19 cellular contexts compared by ENCODE assay signal in the genomic region with DNA sequence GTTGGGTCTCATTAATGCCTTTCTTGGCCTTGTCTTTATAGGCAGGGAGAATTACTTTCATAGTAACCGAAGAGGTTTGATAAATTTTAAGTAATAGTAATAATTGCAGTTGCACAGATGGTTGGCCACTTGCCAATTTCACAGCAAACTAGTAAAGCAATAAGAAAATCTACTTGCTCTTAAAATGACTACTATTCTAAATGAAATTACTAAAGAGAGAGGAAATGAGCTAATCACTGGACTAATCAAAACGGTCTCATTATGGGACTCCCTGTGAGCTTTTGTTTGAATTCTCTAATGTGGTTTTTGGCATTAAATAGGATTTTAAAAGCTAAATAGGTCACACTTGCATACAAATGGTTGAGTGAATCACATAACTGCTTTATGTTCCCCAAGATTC.
DNase-seq lines count a peak whose midpoint lies in the region; ATAC-seq and TF ChIP-seq lines count a peak whose summit lies in the region.
"Had no signal": no experiment of that assay in that cellular context is flagged by ENCODE, and none has a peak within 500 bp of the region (broad histone marks: within the 10 kb centered on the region; RNA-seq: fewer than 3 reads in every experiment).

No MANE protein-coding gene starts in this region.

- H3K9me3 Mint-ChIP-seq in glutamatergic neuron (ENCODE audit: unreplicated experiment), result no peaks in the 10 kb centered on the region
- no peaks in the 10 kb centered on the region for H3K9me3 Mint-ChIP-seq in stimulated activated effector memory CD8-positive, alpha-beta T cell treated with anti-CD3 and anti-CD28 coated beads, Interleukin-12 subunit alpha, Interleukin-12 subunit beta, amount 100 ng/mL, for 72 hours
- H3K9me3 Mint-ChIP-seq: activated CD4-positive, alpha-beta memory T cell treated with anti-CD3 and anti-CD28 coated beads, Interleukin-2, amount 10 ng/mL, durations not matched to agents 7 days and 5 days; activated naive CD4-positive, alpha-beta T cell treated with anti-CD3 and anti-CD28 coated beads, Interleukin-2, amount 50 U/mL, for 24 hours; CD8-positive, alpha-beta memory T cell; T-helper 2 cell treated with Interferon-gamma antibody and Interleukin-4, amounts not matched to agents 5 μg/mL and 100 μg/mL, for 36 hours had no signal

- CTCF ChIA-PET in HEK293 (lab: Yijun Ruan, JAX), result interaction anchor here (0.9 to 3.0 kb wide), 3 partner anchors 17 to 37 kb away, joined by 3 to 7 read pairs (median 4); no protein-coding TSS in a partner anchor

- ATAC-seq in left colon, result no peak
- ATAC-seq in stimulated activated effector memory CD8-positive, alpha-beta T cell treated with anti-CD3 and anti-CD28 coated beads, Interleukin-12 subunit alpha, Interleukin-12 subunit beta, amount 100 ng/mL, for 72 hours, result no peak
- ATAC-seq: left ventricle myocardium superior had no signal

- no peak overlapping the region for H3K27ac Mint-ChIP-seq in glutamatergic neuron (ENCODE audit: unreplicated experiment)
- no peak overlapping the region for H3K27ac Mint-ChIP-seq in stimulated activated effector memory CD8-positive, alpha-beta T cell treated with anti-CD3 and anti-CD28 coated beads, Interleukin-12 subunit alpha, Interleukin-12 subunit beta, amount 100 ng/mL, for 72 hours
- H3K27ac Mint-ChIP-seq: activated CD4-positive, alpha-beta memory T cell treated with anti-CD3 and anti-CD28 coated beads, Interleukin-2, amount 10 ng/mL, durations not matched to agents 7 days and 5 days; activated naive CD4-positive, alpha-beta T cell treated with anti-CD3 and anti-CD28 coated beads, Interleukin-2, amount 50 U/mL, for 24 hours; CD8-positive, alpha-beta memory T cell; T-helper 2 cell treated with Interferon-gamma antibody and Interleukin-4, amounts not matched to agents 5 μg/mL and 100 μg/mL, for 36 hours had no signal

- H3K9me3 ChIP-seq in HEK293 (ENCODE audit: control insufficient read depth, insufficient read depth, low read depth, low read length), result no peaks in the 10 kb centered on the region
- H3K9me3 ChIP-seq: SJSA1, suprapubic skin had no signal

- H3K4me3 Mint-ChIP-seq in glutamatergic neuron (ENCODE audit: unreplicated experiment), result no peak overlapping the region
- no peak overlapping the region for H3K4me3 Mint-ChIP-seq in stimulated activated effector memory CD8-positive, alpha-beta T cell treated with anti-CD3 and anti-CD28 coated beads, Interleukin-12 subunit alpha, Interleukin-12 subunit beta, amount 100 ng/mL, for 72 hours
- H3K4me3 Mint-ChIP-seq: activated CD4-positive, alpha-beta memory T cell treated with anti-CD3 and anti-CD28 coated beads, Interleukin-2, amount 10 ng/mL, durations not matched to agents 7 days and 5 days; activated naive CD4-positive, alpha-beta T cell treated with anti-CD3 and anti-CD28 coated beads, Interleukin-2, amount 50 U/mL, for 24 hours; CD8-positive, alpha-beta memory T cell; T-helper 2 cell treated with Interferon-gamma antibody and Interleukin-4, amounts not matched to agents 5 μg/mL and 100 μg/mL, for 36 hours had no signal

- H3K4me3 ChIP-seq in HEK293 (ENCODE audit: low read depth, low read length), result no peak overlapping the region
- no peak overlapping the region for H3K4me3 ChIP-seq in astrocyte of the cerebellum (ENCODE audit: low read depth, low read length)
- H3K4me3 ChIP-seq in fibroblast of pulmonary artery (replicated peaks; ENCODE audit: low read depth, low read length), result no peak overlapping the region
- H3K4me3 ChIP-seq: dorsolateral prefrontal cortex, SJSA1, suprapubic skin had no signal

- DNase-seq in Ammon's horn (ENCODE audit: low spot score) (peak; percentile 21), astrocyte of the cerebellum (ENCODE audit: low read depth) (peak; percentile 9), fibroblast of pulmonary artery (ENCODE audit: low read depth) (peak; percentile 11), left colon (no peak), glutamatergic neuron (no peak)
- no peak for DNase-seq in stimulated activated effector memory CD8-positive, alpha-beta T cell treated with anti-CD3 and anti-CD28 coated beads, Interleukin-12 subunit alpha, Interleukin-12 subunit beta, amount 100 ng/mL, for 72 hours (ENCODE audit: low spot score in 2 of 2)
- DNase-seq: activated CD4-positive, alpha-beta memory T cell treated with anti-CD3 and anti-CD28 coated beads, Interleukin-2, amount 10 ng/mL, durations not matched to agents 7 days and 5 days; activated T-cell treated with anti-CD3 and anti-CD28 coated beads, Interleukin-2, amount 50 U/mL, for 1 hour; CD8-positive, alpha-beta memory T cell; KG1; left ventricle myocardium superior; MV-4-11; stimulated activated CD8-positive, alpha-beta memory T cell treated with anti-CD3 and anti-CD28 coated beads, Interleukin-4, amount 100 ng/mL, for 48 hours had no signal

- peaks cover under 1% of the 10 kb centered on the region for H3K27me3 Mint-ChIP-seq in glutamatergic neuron (ENCODE audit: unreplicated experiment)
- H3K27me3 Mint-ChIP-seq: activated naive CD4-positive, alpha-beta T cell treated with anti-CD3 and anti-CD28 coated beads, Interleukin-2, amount 50 U/mL, for 24 hours had no signal

- intact Hi-C loops in left colon (cut with DNase I, micrococcal nuclease), result no loop called here

- in situ Hi-C loops in astrocyte of the cerebellum (cut with HindIII; ENCODE audit: low sequenced_read_pairs), result no loop called here

- no peaks in the 10 kb centered on the region for H3K36me3 ChIP-seq in HEK293 (ENCODE audit: control insufficient read depth in 2 of 2, insufficient read depth in 1 of 2, low read length in 2 of 2)
- H3K36me3 ChIP-seq: SJSA1, suprapubic skin had no signal

- TF ChIP-seq CTCF in HEK293 (tag by site-specific recombination; IDR thresholded peaks at IDR 0.05), result no peak
- TF ChIP-seq CTCF in astrocyte of the cerebellum (IDR thresholded peaks at IDR 0.05; ENCODE audit: low read depth, low read length, missing control alignments), result no peak
- TF ChIP-seq CTCF in fibroblast of pulmonary artery (IDR thresholded peaks at IDR 0.05; ENCODE audit: low read length, missing control alignments), result no peak
- TF ChIP-seq CTCF in glutamatergic neuron (IDR thresholded peaks at IDR 0.05; ENCODE audit: partially characterized antibody, unreplicated experiment), result no peak

- peaks cover 10% of the 10 kb centered on the region; the same call in 1 of the 2 replicates for H3K4me1 ChIP-seq in HEK293 (ENCODE audit: control insufficient read depth, insufficient read depth, low read length)
- H3K4me1 ChIP-seq: SJSA1 had no signal

- POLR2A ChIA-PET in HEK293 (lab: Yijun Ruan, JAX), result no interaction called here

- no peaks in the 10 kb centered on the region for H3K36me3 Mint-ChIP-seq in glutamatergic neuron (ENCODE audit: unreplicated experiment)
- no peaks in the 10 kb centered on the region for H3K36me3 Mint-ChIP-seq in stimulated activated effector memory CD8-positive, alpha-beta T cell treated with anti-CD3 and anti-CD28 coated beads, Interleukin-12 subunit alpha, Interleukin-12 subunit beta, amount 100 ng/mL, for 72 hours
- H3K36me3 Mint-ChIP-seq: activated naive CD4-positive, alpha-beta T cell treated with anti-CD3 and anti-CD28 coated beads, Interleukin-2, amount 50 U/mL, for 24 hours; CD8-positive, alpha-beta memory T cell had no signal

- H3K27ac ChIP-seq in HEK293 (ENCODE audit: extremely low read depth, low read depth, low read length), result no peak overlapping the region
- H3K27ac ChIP-seq: SJSA1, suprapubic skin had no signal

- peaks cover 5% of the 10 kb centered on the region for H3K4me1 Mint-ChIP-seq in glutamatergic neuron (ENCODE audit: low read depth, unreplicated experiment)
- no peaks in the 10 kb centered on the region for H3K4me1 Mint-ChIP-seq in stimulated activated effector memory CD8-positive, alpha-beta T cell treated with anti-CD3 and anti-CD28 coated beads, Interleukin-12 subunit alpha, Interleukin-12 subunit beta, amount 100 ng/mL, for 72 hours
- H3K4me1 Mint-ChIP-seq: activated CD4-positive, alpha-beta memory T cell treated with anti-CD3 and anti-CD28 coated beads, Interleukin-2, amount 10 ng/mL, durations not matched to agents 7 days and 5 days; activated naive CD4-positive, alpha-beta T cell treated with anti-CD3 and anti-CD28 coated beads, Interleukin-2, amount 50 U/mL, for 24 hours; CD8-positive, alpha-beta memory T cell had no signal

TF ChIP-seq in HEK293, 187 proteins besides CTCF, POLR2A, EP300 and RAD21:
- TF ChIP-seq, protein P1, sequence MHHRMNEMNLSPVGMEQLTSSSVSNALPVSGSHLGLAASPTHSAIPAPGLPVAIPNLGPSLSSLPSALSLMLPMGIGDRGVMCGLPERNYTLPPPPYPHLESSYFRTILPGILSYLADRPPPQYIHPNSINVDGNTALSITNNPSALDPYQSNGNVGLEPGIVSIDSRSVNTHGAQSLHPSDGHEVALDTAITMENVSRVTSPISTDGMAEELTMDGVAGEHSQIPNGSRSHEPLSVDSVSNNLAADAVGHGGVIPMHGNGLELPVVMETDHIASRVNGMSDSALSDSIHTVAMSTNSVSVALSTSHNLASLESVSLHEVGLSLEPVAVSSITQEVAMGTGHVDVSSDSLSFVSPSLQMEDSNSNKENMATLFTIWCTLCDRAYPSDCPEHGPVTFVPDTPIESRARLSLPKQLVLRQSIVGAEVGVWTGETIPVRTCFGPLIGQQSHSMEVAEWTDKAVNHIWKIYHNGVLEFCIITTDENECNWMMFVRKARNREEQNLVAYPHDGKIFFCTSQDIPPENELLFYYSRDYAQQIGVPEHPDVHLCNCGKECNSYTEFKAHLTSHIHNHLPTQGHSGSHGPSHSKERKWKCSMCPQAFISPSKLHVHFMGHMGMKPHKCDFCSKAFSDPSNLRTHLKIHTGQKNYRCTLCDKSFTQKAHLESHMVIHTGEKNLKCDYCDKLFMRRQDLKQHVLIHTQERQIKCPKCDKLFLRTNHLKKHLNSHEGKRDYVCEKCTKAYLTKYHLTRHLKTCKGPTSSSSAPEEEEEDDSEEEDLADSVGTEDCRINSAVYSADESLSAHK (tag by site-specific recombination; IDR thresholded peaks at IDR 0.05), result no peak
- TF ChIP-seq, protein P2, sequence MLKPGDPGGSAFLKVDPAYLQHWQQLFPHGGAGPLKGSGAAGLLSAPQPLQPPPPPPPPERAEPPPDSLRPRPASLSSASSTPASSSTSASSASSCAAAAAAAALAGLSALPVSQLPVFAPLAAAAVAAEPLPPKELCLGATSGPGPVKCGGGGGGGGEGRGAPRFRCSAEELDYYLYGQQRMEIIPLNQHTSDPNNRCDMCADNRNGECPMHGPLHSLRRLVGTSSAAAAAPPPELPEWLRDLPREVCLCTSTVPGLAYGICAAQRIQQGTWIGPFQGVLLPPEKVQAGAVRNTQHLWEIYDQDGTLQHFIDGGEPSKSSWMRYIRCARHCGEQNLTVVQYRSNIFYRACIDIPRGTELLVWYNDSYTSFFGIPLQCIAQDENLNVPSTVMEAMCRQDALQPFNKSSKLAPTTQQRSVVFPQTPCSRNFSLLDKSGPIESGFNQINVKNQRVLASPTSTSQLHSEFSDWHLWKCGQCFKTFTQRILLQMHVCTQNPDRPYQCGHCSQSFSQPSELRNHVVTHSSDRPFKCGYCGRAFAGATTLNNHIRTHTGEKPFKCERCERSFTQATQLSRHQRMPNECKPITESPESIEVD (tag by site-specific recombination; IDR thresholded peaks at IDR 0.05), result 0 out of 2 replicates have a peak, but pooled peaks have one; percentile 25

Comparison
In these comparisons a context has a peak if more than half of its experiments do, and no peak if none do; other contexts are left out.
1. DNase-seq: peak in Ammon's horn (single experiment), astrocyte of the cerebellum (single experiment) and fibroblast of pulmonary artery (single experiment); none in left colon (0 of 2), glutamatergic neuron (single experiment) and stimulated activated effector memory CD8-positive, alpha-beta T cell treated with anti-CD3 and anti-CD28 coated beads, Interleukin-12 subunit alpha, Interleukin-12 subunit beta, amount 100 ng/mL, for 72 hours (0 of 2).